ENCODE assay signal across 25 cellular contexts in genomic region chr9:7284117-7284516, GRCh38.
"Had no signal": no experiment of that assay in that cellular context is flagged by ENCODE, and none has a peak within 500 bp of the region (broad histone marks: within the 10 kb centered on the region; RNA-seq: fewer than 3 reads in every experiment).

No MANE protein-coding gene starts in this region.

- H3K27ac Mint-ChIP-seq: activated B cell treated with CpG ODN at 0.5 μM for 24 hours; activated CD4-positive, alpha-beta memory T cell treated with anti-CD3 and anti-CD28 coated beads, Interleukin-2, amount 10 ng/mL, durations not matched to agents 7 days and 5 days; activated CD8-positive, alpha-beta memory T cell treated with anti-CD3 and anti-CD28 coated beads, Interleukin-2, amount 10 ng/mL, durations not matched to agents 7 days and 5 days; mesothelial cell of epicardium; naive B cell; nephron progenitor cell; T-helper 2 cell treated with Interferon-gamma antibody and Interleukin-4, amounts not matched to agents 5 μg/mL and 100 μg/mL, for 36 hours had no signal

- ATAC-seq: activated CD8-positive, alpha-beta memory T cell treated with anti-CD3 and anti-CD28 coated beads, Interleukin-2, amount 10 ng/mL, durations not matched to agents 7 days and 5 days; esophagus mucosa had no signal

- H3K27me3 ChIP-seq: neutrophil, sigmoid colon had no signal

- H3K36me3 ChIP-seq: neutrophil, sigmoid colon, thoracic aorta had no signal

- H3K4me1 Mint-ChIP-seq: activated CD4-positive, alpha-beta memory T cell treated with anti-CD3 and anti-CD28 coated beads, Interleukin-2, amount 10 ng/mL, durations not matched to agents 7 days and 5 days; activated CD8-positive, alpha-beta memory T cell treated with anti-CD3 and anti-CD28 coated beads, Interleukin-2, amount 10 ng/mL, durations not matched to agents 7 days and 5 days; mesothelial cell of epicardium had no signal

- H3K4me3 ChIP-seq: sigmoid colon, thoracic aorta had no signal

- H3K4me3 Mint-ChIP-seq: activated B cell treated with CpG ODN at 0.5 μM for 24 hours; activated CD4-positive, alpha-beta memory T cell treated with anti-CD3 and anti-CD28 coated beads, Interleukin-2, amount 10 ng/mL, durations not matched to agents 7 days and 5 days; activated CD8-positive, alpha-beta memory T cell treated with anti-CD3 and anti-CD28 coated beads, Interleukin-2, amount 10 ng/mL, durations not matched to agents 7 days and 5 days; mesothelial cell of epicardium; naive B cell; nephron progenitor cell; T-helper 2 cell treated with Interferon-gamma antibody and Interleukin-4, amounts not matched to agents 5 μg/mL and 100 μg/mL, for 36 hours had no signal

- H3K27ac ChIP-seq: neutrophil, sigmoid colon, thoracic aorta had no signal

- H3K4me1 ChIP-seq: sigmoid colon had no signal

- H3K9me3 ChIP-seq: neutrophil, sigmoid colon, thoracic aorta had no signal

- DNase-seq: activated B cell treated with CpG ODN at 0.5 μM for 24 hours; activated CD4-positive, alpha-beta memory T cell treated with anti-CD3 and anti-CD28 coated beads, Interleukin-2, amount 10 ng/mL, durations not matched to agents 7 days and 5 days; activated CD4-positive, alpha-beta T cell treated with anti-CD3 and anti-CD28 coated beads for 48 hours; activated CD8-positive, alpha-beta memory T cell treated with anti-CD3 and anti-CD28 coated beads, Interleukin-2, amount 10 ng/mL, durations not matched to agents 7 days and 5 days; activated naive CD4-positive, alpha-beta T cell treated with Interleukin-2 at 50 U/mL for 16 hours; amygdala; caudate nucleus; foreskin fibroblast; head of caudate nucleus; hippocampal formation; naive B cell; nephron progenitor cell; sigmoid colon; small intestine; stimulated activated CD4-positive, alpha-beta T cell treated with anti-CD3 and anti-CD28 coated beads, Interleukin-1b, Interleukin-23, amount 100 ng/mL, for 48 hours; stimulated activated CD4-positive, alpha-beta T cell treated with anti-CD3 and anti-CD28 coated beads, Interleukin-4, amount 100 ng/mL, for 4 hours; stimulated activated CD8-positive, alpha-beta memory T cell treated with anti-CD3 and anti-CD28 coated beads, Interleukin-4, amount 100 ng/mL, for 48 hours; stimulated activated naive CD4-positive, alpha-beta T cell; T-helper 1 cell; trophoblast cell had no signal

- H3K36me3 Mint-ChIP-seq: activated CD8-positive, alpha-beta memory T cell treated with anti-CD3 and anti-CD28 coated beads, Interleukin-2, amount 10 ng/mL, durations not matched to agents 7 days and 5 days; mesothelial cell of epicardium; naive B cell had no signal
